ENCODE assay signal across 24 cellular contexts in genomic region chr5:132608107-132608506, GRCh38. TPM values are rescaled to one million over a fixed set of nuclear protein-coding genes. Genes with fewer than 3 reads are reported as not detected.
DNase-seq lines count a peak whose midpoint lies in the region; ATAC-seq and TF ChIP-seq lines count a peak whose summit lies in the region.
"Had no signal": no experiment of that assay in that cellular context is flagged by ENCODE, and none has a peak within 500 bp of the region (broad histone marks: within the 10 kb centered on the region; RNA-seq: fewer than 3 reads in every experiment).

No MANE protein-coding gene starts in this region.

- H3K4me3 ChIP-seq in AG09309 (ENCODE audit: control insufficient read depth, low read depth, low read length) (no peak overlapping the region), BJ (ENCODE audit: low read depth, low read length) (no peak overlapping the region), SK-N-SH (ENCODE audit: low read depth in 2 of 2, low read length in 1 of 2) (no peak overlapping the region), coronary artery (no peak overlapping the region), body of pancreas (no peak overlapping the region)
- H3K4me3 ChIP-seq: BLaER1 treated with 17β-estradiol and CSF1 and Interleukin-3, amounts not matched to agents 10 nM and 100 nM; GM23338 had no signal

- no peaks in the 10 kb centered on the region; a peak in 1 of 4 replicates for H3K4me1 ChIP-seq in SK-N-SH (ENCODE audit: control insufficient read depth in 1 of 2, insufficient read depth in 2 of 2, low read depth in 1 of 2, low read length in 1 of 2)
- H3K4me1 ChIP-seq in body of pancreas: no peaks in the 10 kb centered on the region
- H3K4me1 ChIP-seq: BLaER1 treated with 17β-estradiol and CSF1 and Interleukin-3, amounts not matched to agents 10 nM and 100 nM had no signal

- intact Hi-C loops in body of pancreas (cut with DNase I): no loop called here

- peak overlapping the region in 1 of 2 experiments; percentile 83; a peak in 2 of 4 replicates for H3K27ac ChIP-seq in SK-N-SH (ENCODE audit: low read depth in 2 of 2, low read length in 1 of 2)
- no peak overlapping the region for H3K27ac ChIP-seq in coronary artery
- no peak overlapping the region for H3K27ac ChIP-seq in body of pancreas
- H3K27ac ChIP-seq: 22Rv1; BLaER1 treated with 17β-estradiol and CSF1 and Interleukin-3, amounts not matched to agents 10 nM and 100 nM had no signal

- no peak; a peak in 1 of 4 replicates for TF ChIP-seq EP300 in SK-N-SH (IDR thresholded peaks at IDR 0.05; ENCODE audit: borderline replicate concordance in 1 of 2, low read depth in 1 of 2, low read length in 1 of 2)

- H3K36me3 ChIP-seq in BJ (ENCODE audit: control insufficient read depth, insufficient read depth, low read length): peaks cover 8% of the 10 kb centered on the region
- peaks cover 58 to 69% of the 10 kb centered on the region in 2 experiments for H3K36me3 ChIP-seq in SK-N-SH (replicated peaks in 1 of 2; ENCODE audit: control insufficient read depth in 1 of 2, insufficient read depth in 2 of 2, low read length in 1 of 2)
- peaks cover 10 to 31% of the 10 kb centered on the region in 2 donors for H3K36me3 ChIP-seq in body of pancreas (replicated peaks in 1 of 2; ENCODE audit: insufficient read depth in 1 of 2, low read depth in 2 of 2)

- H3K4me2 ChIP-seq in SK-N-SH: no peak overlapping the region
- H3K4me2 ChIP-seq: BLaER1 treated with 17β-estradiol and CSF1 and Interleukin-3, amounts not matched to agents 10 nM and 100 nM; GM23338 had no signal

- ATAC-seq in body of pancreas: no peak
- ATAC-seq: GM23338, HCT116 had no signal

- POLR2A ChIA-PET in BJ (lab: Charles Lee) (no interaction called here), SK-N-SH (lab: Yijun Ruan, JAX) (no interaction called here)

- no peak overlapping the region for H3K9ac ChIP-seq in SK-N-SH
- H3K9ac ChIP-seq: BLaER1 treated with 17β-estradiol and CSF1 and Interleukin-3, amounts not matched to agents 10 nM and 100 nM had no signal

- no peaks in the 10 kb centered on the region for H3K9me2 ChIP-seq in SK-N-SH

- no peak for TF ChIP-seq POLR2A in body of pancreas (IDR thresholded peaks at IDR 0.05)

- no peaks in the 10 kb centered on the region for H4K20me1 ChIP-seq in SK-N-SH (ENCODE audit: insufficient read depth)
- H4K20me1 ChIP-seq: BLaER1 treated with 17β-estradiol and CSF1 and Interleukin-3, amounts not matched to agents 10 nM and 100 nM had no signal

- H3K9me3 ChIP-seq in SK-N-SH: no peaks in the 10 kb centered on the region
- no peaks in the 10 kb centered on the region for H3K9me3 ChIP-seq in body of pancreas

- H2AFZ ChIP-seq in SK-N-SH (ENCODE audit: low read depth): no peak overlapping the region
- H2AFZ ChIP-seq: GM23338 had no signal

- CTCF ChIA-PET in BJ (lab: Yijun Ruan, JAX) (no interaction called here), SK-N-SH (lab: Yijun Ruan, JAX) (interaction anchor here (0.8 to 1.6 kb wide), 3 partner anchors 31 to 82 kb away, joined by 3 to 4 read pairs (median 3); no protein-coding TSS in a partner anchor)

- DNase-seq in AG09309 (ENCODE audit: low read depth) (peak; percentile 18), BJ (ENCODE audit: low read depth) (peak; percentile 19), SK-N-SH (peak; percentile 39), left kidney (ENCODE audit: low read depth, low spot score) (peak; percentile 17), middle frontal gyrus (ENCODE audit: extremely low spot score, low spot score) (no peak), coronary artery (ENCODE audit: low spot score) (no peak), body of pancreas (no peak)
- DNase-seq in activated T-cell treated with anti-CD3 and anti-CD28 coated beads, Interleukin-2, amount 50 U/mL, for 1 hour: no peak
- DNase-seq: Calu3; CD4-positive, alpha-beta T cell; COR-L47; DMS53; DMS79 treated with DMSO at 0.1 percent for 48 hours; GF-D8; H9 had no signal

- no peak for TF ChIP-seq RAD21 in SK-N-SH (IDR thresholded peaks at IDR 0.05; ENCODE audit: low read length)

- WGBS in SK-N-SH (ENCODE audit: low lambda C conversion rate): 76% methylated on average over 5 of the region's 5 CpGs
- WGBS in body of pancreas, 2 donors: 82 to 89% methylated on average over 5 of the region's 5 CpGs

- no peaks in the 10 kb centered on the region for H3K79me2 ChIP-seq in SK-N-SH (ENCODE audit: insufficient read depth)

- no peaks in the 10 kb centered on the region for H3F3A ChIP-seq in SK-N-SH (replicated peaks; ENCODE audit: insufficient read depth)

- H3K27me3 ChIP-seq in BJ (ENCODE audit: control insufficient read depth, insufficient read depth, low read length) (no peaks in the 10 kb centered on the region), SK-N-SH (ENCODE audit: insufficient read depth) (no peaks in the 10 kb centered on the region), body of pancreas (no peaks in the 10 kb centered on the region)
- H3K27me3 ChIP-seq: BLaER1 treated with 17β-estradiol and CSF1 and Interleukin-3, amounts not matched to agents 10 nM and 100 nM had no signal

- no peak for TF ChIP-seq CTCF in AG09309 (IDR thresholded peaks at IDR 0.05; ENCODE audit: control insufficient read depth, insufficient read depth, low read depth, low read length, missing control alignments)
- TF ChIP-seq CTCF in BJ (IDR thresholded peaks at IDR 0.05; ENCODE audit: insufficient read depth, low read depth, low read length): no peak
- TF ChIP-seq CTCF in SK-N-SH (IDR thresholded peaks at IDR 0.05): no peak
- TF ChIP-seq CTCF in coronary artery (IDR thresholded peaks at IDR 0.05): no peak
- no peak for TF ChIP-seq CTCF in body of pancreas (IDR thresholded peaks at IDR 0.05)

TF ChIP-seq in SK-N-SH, 30 proteins besides CTCF, POLR2A, EP300 and RAD21:
- TF ChIP-seq, protein P1, sequence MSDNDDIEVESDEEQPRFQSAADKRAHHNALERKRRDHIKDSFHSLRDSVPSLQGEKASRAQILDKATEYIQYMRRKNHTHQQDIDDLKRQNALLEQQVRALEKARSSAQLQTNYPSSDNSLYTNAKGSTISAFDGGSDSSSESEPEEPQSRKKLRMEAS (IDR thresholded peaks at IDR 0.05; ENCODE audit: low read depth): no peak
- TF ChIP-seq, protein P2, sequence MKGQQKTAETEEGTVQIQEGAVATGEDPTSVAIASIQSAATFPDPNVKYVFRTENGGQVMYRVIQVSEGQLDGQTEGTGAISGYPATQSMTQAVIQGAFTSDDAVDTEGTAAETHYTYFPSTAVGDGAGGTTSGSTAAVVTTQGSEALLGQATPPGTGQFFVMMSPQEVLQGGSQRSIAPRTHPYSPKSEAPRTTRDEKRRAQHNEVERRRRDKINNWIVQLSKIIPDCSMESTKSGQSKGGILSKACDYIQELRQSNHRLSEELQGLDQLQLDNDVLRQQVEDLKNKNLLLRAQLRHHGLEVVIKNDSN (IDR thresholded peaks at IDR 0.05; ENCODE audit: borderline replicate concordance, low read depth): no peak
- TF ChIP-seq CHD2 (IDR thresholded peaks at IDR 0.05; ENCODE audit: low read length, partially characterized antibody) (peak; percentile 55), JUND (IDR thresholded peaks at IDR 0.05) (no peak), USF2 (IDR thresholded peaks at IDR 0.05; ENCODE audit: borderline replicate concordance, low read depth, low read length) (no peak), FOXJ3 (CRISPR knock-in tag; IDR thresholded peaks at IDR 0.05) (0 out of 2 replicates have a peak, but pooled peaks have one; percentile 30), GATA2 (CRISPR knock-in tag; IDR thresholded peaks at IDR 0.05) (no peak), FOSL2 (IDR thresholded peaks at IDR 0.05; ENCODE audit: borderline replicate concordance, low read depth) (no peak), RFX5 (IDR thresholded peaks at IDR 0.05; ENCODE audit: low read length) (no peak), MXI1 (IDR thresholded peaks at IDR 0.05; ENCODE audit: low read depth, low read length) (peak; percentile 95), GABPA (IDR thresholded peaks at IDR 0.05; ENCODE audit: low read depth) (no peak), EZH2phosphoT487 (IDR thresholded peaks at IDR 0.05; ENCODE audit: borderline replicate concordance, low read depth) (no peak)

RNA-seq across cellular contexts. Expression of gene IL13, which starts 49.9 kb away (rescaled TPM):
- polyA plus RNA-seq in BJ (2011; rRNA removed) (not detected in 2 replicates), SK-N-SH (2012; rRNA removed) (0.05 and 0.08 TPM in 2 replicates)
- polyA minus RNA-seq in BJ (2011; rRNA and poly(A)+ RNA removed): not detected in 2 replicates
- not detected in 2 replicates for polyA plus RNA-seq in SK-N-SH (2012; cell fraction: cytosol; rRNA removed)
- 0.47 and 0.73 TPM in 2 replicates for polyA plus RNA-seq in SK-N-SH (2012; cell fraction: nucleus; rRNA removed)
- not detected for total RNA-seq in body of pancreas
- total RNA-seq: Calu3, Daoy, G401, GM23338, H4, H9 had no signal
- polyA plus RNA-seq: AG04450, CD14-positive monocyte, GM23338 had no signal

RNA-seq across cellular contexts. Expression of gene RAD50, which starts 51.3 kb away (rescaled TPM):
- polyA plus RNA-seq in BJ (2011; rRNA removed): 9.7 and 17.8 TPM in 2 replicates
- 24.0 and 25.6 TPM in 2 replicates for polyA minus RNA-seq in BJ (2011; rRNA and poly(A)+ RNA removed)
- polyA plus RNA-seq in SK-N-SH (2012; rRNA removed): 20.0 and 25.7 TPM in 2 replicates
- 22.4 and 26.2 TPM in 2 replicates for polyA plus RNA-seq in SK-N-SH (2012; cell fraction: cytosol; rRNA removed)
- polyA plus RNA-seq in SK-N-SH (2012; cell fraction: nucleus; rRNA removed): 23.3 and 36.5 TPM in 2 replicates
- total RNA-seq in body of pancreas: 10 to 100 TPM; 18.7 to 42.5 TPM

Comparison
In these comparisons a context has a peak if more than half of its experiments do, and no peak if none do; other contexts are left out.
1. DNase-seq: peak in AG09309 (single experiment), BJ (single experiment), SK-N-SH (single experiment) and left kidney (single experiment); none in middle frontal gyrus (single experiment), coronary artery (single experiment), body of pancreas (0 of 4) and activated T-cell treated with anti-CD3 and anti-CD28 coated beads, Interleukin-2, amount 50 U/mL, for 1 hour (single experiment).